15 cellular contexts compared by ENCODE assay signal in genomic region chr7:157737151-157738063, GRCh38.
DNase-seq lines count a peak whose midpoint lies in the region; ATAC-seq, FAIRE-seq and TF ChIP-seq lines count a peak whose summit lies in the region.
"Had no signal": no experiment of that assay in that cellular context is flagged by ENCODE, and none has a peak within 500 bp of the region (broad histone marks: within the 10 kb centered on the region; RNA-seq: fewer than 3 reads in every experiment).

No MANE protein-coding gene starts in this region.

- H2BK120ac ChIP-seq in IMR-90 (ENCODE audit: low read depth, low read length): no peak overlapping the region
- no peak overlapping the region for H2BK120ac ChIP-seq in mesendoderm (ENCODE audit: low read depth, low read length)

- no peak for TF ChIP-seq EP300 in esophagus muscularis mucosa (IDR thresholded peaks at IDR 0.05)

- H4K5ac ChIP-seq in IMR-90 (ENCODE audit: low read depth, low read length): no peak overlapping the region
- H4K5ac ChIP-seq in mesendoderm (ENCODE audit: low read length): no peak overlapping the region

- H3K9ac ChIP-seq in IMR-90 (ENCODE audit: low read depth, low read length) (no peak overlapping the region), astrocyte (ENCODE audit: low read length) (no peak overlapping the region), mesendoderm (ENCODE audit: low read length) (no peak overlapping the region)
- H3K9ac ChIP-seq: GM23248 had no signal

- H2AK5ac ChIP-seq in IMR-90 (ENCODE audit: low read depth, low read length) (no peak overlapping the region), mesendoderm (ENCODE audit: low read length) (no peak overlapping the region)

- H3K4me3 ChIP-seq in IMR-90 (ENCODE audit: insufficient read depth, low read depth, low read length): no peak overlapping the region
- H3K4me3 ChIP-seq in astrocyte (ENCODE audit: insufficient read depth, low read depth, low read length): no peak overlapping the region
- H3K4me3 ChIP-seq in mesendoderm (ENCODE audit: low read length): no peak overlapping the region
- H3K4me3 ChIP-seq in esophagus muscularis mucosa: no peak overlapping the region
- H3K4me3 ChIP-seq: GM23248 had no signal

- H2BK15ac ChIP-seq in IMR-90 (ENCODE audit: low read depth, low read length) (no peak overlapping the region), mesendoderm (replicated peaks; ENCODE audit: low read depth) (no peak overlapping the region)

- H3K27ac Mint-ChIP-seq in astrocyte (ENCODE audit: unreplicated experiment) (no peak overlapping the region), endothelial cell (ENCODE audit: unreplicated experiment) (no peak overlapping the region)
- H3K27ac Mint-ChIP-seq: CD8-positive, alpha-beta T cell; HFFc6 had no signal

- DNase-seq in IMR-90 (no peak), astrocyte (ENCODE audit: low read depth) (no peak), mesendoderm (peak; percentile 39), sciatic nerve (ENCODE audit: low spot score) (no peak), urothelium cell line (ENCODE audit: low spot score) (no peak), endothelial cell (ENCODE audit: low spot score) (no peak), esophagus muscularis mucosa (ENCODE audit: extremely low spot score) (no peak)
- DNase-seq: CD8-positive, alpha-beta T cell; GM23248; HFFc6; KBM-7; NCI-H1694; NCI-H748 treated with DMSO at 0.1 percent for 48 hours had no signal

- no peak overlapping the region for H3K14ac ChIP-seq in IMR-90 (replicated peaks; ENCODE audit: low read depth, low read length)

- H3K4me2 ChIP-seq in IMR-90 (ENCODE audit: low read depth, low read length) (no peak overlapping the region), astrocyte (ENCODE audit: low read length) (peak overlapping the region; percentile 48), mesendoderm (ENCODE audit: low read length) (no peak overlapping the region)

- H2BK5ac ChIP-seq in IMR-90 (ENCODE audit: low read depth, low read length, poor library complexity, severe bottlenecking): no peak overlapping the region
- H2BK5ac ChIP-seq in mesendoderm (ENCODE audit: low read length): no peak overlapping the region

- H2AFZ ChIP-seq in IMR-90 (replicated peaks; ENCODE audit: low read length, poor library complexity) (peak overlapping the region; percentile 33), astrocyte (ENCODE audit: low read depth, low read length) (no peak overlapping the region)
- H2AFZ ChIP-seq: GM23248 had no signal

- H3K9me3 ChIP-seq in IMR-90 (ENCODE audit: control insufficient read depth, insufficient read depth, low read length): peaks cover 46% of the 10 kb centered on the region
- H3K9me3 ChIP-seq in astrocyte (ENCODE audit: insufficient read depth, low read depth, low read length): no peaks in the 10 kb centered on the region
- no peaks in the 10 kb centered on the region for H3K9me3 ChIP-seq in esophagus muscularis mucosa

- H3K36me3 Mint-ChIP-seq in astrocyte (ENCODE audit: low read depth, unreplicated experiment): no peaks in the 10 kb centered on the region
- peaks cover 13% of the 10 kb centered on the region for H3K36me3 Mint-ChIP-seq in endothelial cell (ENCODE audit: low read depth, unreplicated experiment)
- H3K36me3 Mint-ChIP-seq: CD8-positive, alpha-beta T cell had no signal

- H3K23ac ChIP-seq in IMR-90 (ENCODE audit: low read depth, low read length) (no peak overlapping the region), mesendoderm (ENCODE audit: low read length) (no peak overlapping the region)

- H4K91ac ChIP-seq in IMR-90 (ENCODE audit: insufficient read depth, low read depth, low read length): no peak overlapping the region

- intact Hi-C loops in IMR-90 (cut with micrococcal nuclease) (no loop called here), sciatic nerve (cut with DNase I) (no loop called here), esophagus muscularis mucosa (cut with DNase I) (no loop called here)

- H4K8ac ChIP-seq in IMR-90 (ENCODE audit: low read depth in 2 of 2, low read length in 2 of 2) (no peak overlapping the region), mesendoderm (ENCODE audit: low read depth, low read length) (no peak overlapping the region)

- TF ChIP-seq CTCF in IMR-90 (conservative IDR thresholded peaks at IDR 0.05; ENCODE audit: low read depth, low read length) (no peak), astrocyte (IDR thresholded peaks at IDR 0.05; ENCODE audit: insufficient read depth, low read depth, low read length) (no peak), endothelial cell (IDR thresholded peaks at IDR 0.05; ENCODE audit: unreplicated experiment) (no peak), esophagus muscularis mucosa (IDR thresholded peaks at IDR 0.05) (no peak)

- no peak for TF ChIP-seq RAD21 in IMR-90 (IDR thresholded peaks at IDR 0.05; ENCODE audit: low read length)

- CTCF ChIA-PET in IMR-90 (lab: Yijun Ruan, JAX): no interaction called here

- H3K79me2 ChIP-seq in astrocyte (ENCODE audit: insufficient read depth, low read length) (no peaks in the 10 kb centered on the region), mesendoderm (ENCODE audit: control insufficient read depth, insufficient read depth, low read length) (no peaks in the 10 kb centered on the region)

- H3K4me1 Mint-ChIP-seq in astrocyte (ENCODE audit: low read depth, unreplicated experiment): no peaks in the 10 kb centered on the region
- no peaks in the 10 kb centered on the region for H3K4me1 Mint-ChIP-seq in endothelial cell (ENCODE audit: unreplicated experiment)

- H3K27ac ChIP-seq in IMR-90 (ENCODE audit: insufficient read depth, low read length): no peak overlapping the region
- no peak overlapping the region for H3K27ac ChIP-seq in astrocyte (ENCODE audit: low read depth, low read length)
- H3K27ac ChIP-seq in mesendoderm (ENCODE audit: low read depth, low read length): no peak overlapping the region
- no peak overlapping the region for H3K27ac ChIP-seq in esophagus muscularis mucosa (replicated peaks in 1 of 4)
- H3K27ac ChIP-seq: GM23248, HL-60 had no signal

- H3K56ac ChIP-seq in IMR-90 (ENCODE audit: extremely low read depth, insufficient read depth, low read length) (no peak overlapping the region), mesendoderm (ENCODE audit: low read length) (peak overlapping the region; percentile 42)

- H2AK9ac ChIP-seq in IMR-90 (replicated peaks; ENCODE audit: low read depth, low read length, poor library complexity): no peak overlapping the region

- dilution Hi-C loops in IMR-90 (cut with HindIII; ENCODE audit: low sequenced_read_pairs, unreplicated experiment): no loop called here

- H3K4me3 Mint-ChIP-seq in astrocyte (ENCODE audit: unreplicated experiment) (no peak overlapping the region), endothelial cell (ENCODE audit: unreplicated experiment) (no peak overlapping the region)
- H3K4me3 Mint-ChIP-seq: CD8-positive, alpha-beta T cell; HFFc6 had no signal

- no peaks in the 10 kb centered on the region for H3K4me1 ChIP-seq in IMR-90 (ENCODE audit: control insufficient read depth, insufficient read depth, low read length)
- no peaks in the 10 kb centered on the region for H3K4me1 ChIP-seq in astrocyte (ENCODE audit: insufficient read depth, low read length)
- peaks cover 3% of the 10 kb centered on the region for H3K4me1 ChIP-seq in mesendoderm (ENCODE audit: control insufficient read depth, low read depth, low read length)
- no peaks in the 10 kb centered on the region for H3K4me1 ChIP-seq in esophagus muscularis mucosa

- H3K27me3 Mint-ChIP-seq in astrocyte (ENCODE audit: low read depth, unreplicated experiment): no peaks in the 10 kb centered on the region
- H3K27me3 Mint-ChIP-seq in endothelial cell (ENCODE audit: unreplicated experiment): peaks cover 15% of the 10 kb centered on the region

- POLR2A ChIA-PET in IMR-90 (lab: Charles Lee; ENCODE audit: unreplicated experiment): no interaction called here

- ATAC-seq in IMR-90 (ENCODE audit: low read depth): no peak
- ATAC-seq in sciatic nerve: peak; percentile 35
- ATAC-seq: CD8-positive, alpha-beta T cell; Right ventricle myocardium inferior had no signal

- BruUV-seq in IMR-90 (replicated peaks; lab: Mats Ljungman, UMichigan): no TSS peak

- H3K18ac ChIP-seq in IMR-90 (ENCODE audit: low read depth, low read length) (no peak overlapping the region), mesendoderm (ENCODE audit: low read length) (no peak overlapping the region)

- 58% methylated on average over 19 of the region's 36 CpGs; no CpG with 5 or more reads in 1 of the 2 experiments for WGBS in IMR-90 (ENCODE audit: extremely low coverage in 2 of 2, insufficient read length in 1 of 2), 2 experiments
- WGBS in mesendoderm (ENCODE audit: extremely low coverage, insufficient coverage, low lambda C conversion rate): no CpG with 5 or more reads among the region's 36 CpGs
- 83% methylated on average over 27 of the region's 36 CpGs for WGBS in esophagus muscularis mucosa

- H3K27me3 ChIP-seq in IMR-90 (ENCODE audit: control insufficient read depth, insufficient read depth, low read length) (no peaks in the 10 kb centered on the region), astrocyte (ENCODE audit: insufficient read depth, low read length) (no peaks in the 10 kb centered on the region), mesendoderm (ENCODE audit: insufficient read depth, low read length, poor library complexity) (no peaks in the 10 kb centered on the region), esophagus muscularis mucosa (peaks cover 0 to 47% (median 5%) of the 10 kb centered on the region in 4 donors)

- H3K9me1 ChIP-seq in IMR-90 (ENCODE audit: insufficient read depth, low read length): no peaks in the 10 kb centered on the region

- H3K79me1 ChIP-seq in IMR-90 (ENCODE audit: low read depth in 1 of 2, low read length in 2 of 2) (no peaks in the 10 kb centered on the region), mesendoderm (ENCODE audit: low read length) (no peaks in the 10 kb centered on the region)

- no peaks in the 10 kb centered on the region for H3K36me3 ChIP-seq in IMR-90 (ENCODE audit: control insufficient read depth, insufficient read depth, low read length)
- H3K36me3 ChIP-seq in astrocyte (ENCODE audit: insufficient read depth, low read length): no peaks in the 10 kb centered on the region
- H3K36me3 ChIP-seq in mesendoderm (ENCODE audit: control insufficient read depth, insufficient read depth, low read length): no peaks in the 10 kb centered on the region
- H3K36me3 ChIP-seq in esophagus muscularis mucosa: no peaks in the 10 kb centered on the region

- no peak overlapping the region for H2BK20ac ChIP-seq in IMR-90 (ENCODE audit: low read depth, low read length)

- peaks cover 21% of the 10 kb centered on the region for H3K9me3 Mint-ChIP-seq in astrocyte (ENCODE audit: unreplicated experiment)
- peaks cover 52% of the 10 kb centered on the region for H3K9me3 Mint-ChIP-seq in endothelial cell (ENCODE audit: unreplicated experiment)
- H3K9me3 Mint-ChIP-seq: CD8-positive, alpha-beta T cell had no signal

- FAIRE-seq in astrocyte (lab: Jason Lieb, UNC): no peak
- no peak for FAIRE-seq in urothelium cell line (lab: Jason Lieb, UNC)

- H3K4ac ChIP-seq in IMR-90 (ENCODE audit: low read depth, low read length) (no peak overlapping the region), mesendoderm (ENCODE audit: low read depth, low read length) (no peak overlapping the region)

- in situ Hi-C loops in IMR-90 (cut with MboI; ENCODE audit: low sequenced_read_pairs): no loop called here

- H4K20me1 ChIP-seq in IMR-90 (ENCODE audit: insufficient read depth, low read length): no peaks in the 10 kb centered on the region
- H4K20me1 ChIP-seq in astrocyte (ENCODE audit: insufficient read depth, low read length): no peaks in the 10 kb centered on the region

- TF ChIP-seq POLR2A in IMR-90 (IDR thresholded peaks at IDR 0.05; ENCODE audit: low read depth, low read length): no peak
- TF ChIP-seq POLR2A in esophagus muscularis mucosa (IDR thresholded peaks at IDR 0.05; ENCODE audit: low read depth): no peak
